Comparison of ENCODE assay signal across 18 cellular contexts in genomic region chr12:58414398-58414871, GRCh38.
DNase-seq lines count a peak whose midpoint lies in the region; ATAC-seq and TF ChIP-seq lines count a peak whose summit lies in the region.
"Had no signal": no experiment of that assay in that cellular context is flagged by ENCODE, and none has a peak within 500 bp of the region (broad histone marks: within the 10 kb centered on the region; RNA-seq: fewer than 3 reads in every experiment).

No MANE protein-coding gene starts in this region.

- H3K27me3 ChIP-seq in esophagus squamous epithelium: no peaks in the 10 kb centered on the region
- H3K27me3 ChIP-seq: BE2C, ovary, Peyer's patch had no signal

- H3K9me3 ChIP-seq in esophagus squamous epithelium (no peaks in the 10 kb centered on the region), T-helper 17 cell (ENCODE audit: control insufficient read depth, low read length, poor library complexity, severe bottlenecking) (no peaks in the 10 kb centered on the region)
- H3K9me3 ChIP-seq: BE2C, ovary, Peyer's patch had no signal

- H3K27me3 Mint-ChIP-seq in T-helper 17 cell (peaks cover 25% of the 10 kb centered on the region), glutamatergic neuron (ENCODE audit: unreplicated experiment) (peaks cover 2% of the 10 kb centered on the region)

- H3K36me3 ChIP-seq in esophagus squamous epithelium: no peaks in the 10 kb centered on the region
- H3K36me3 ChIP-seq: BE2C, ovary, Peyer's patch had no signal

- peak overlapping the region in 3 of 4 donors; percentile 17 to 65 (median 35) for H3K27ac ChIP-seq in esophagus squamous epithelium
- H3K27ac ChIP-seq: ovary, Peyer's patch had no signal

- no peaks in the 10 kb centered on the region for H3K9me3 Mint-ChIP-seq in glutamatergic neuron (ENCODE audit: unreplicated experiment)
- H3K9me3 Mint-ChIP-seq: activated CD8-positive, alpha-beta T cell treated with anti-CD3 and anti-CD28 coated beads for 36 hours; T-helper 2 cell treated with Interferon-gamma antibody and Interleukin-4, amounts not matched to agents 5 μg/mL and 100 μg/mL, for 36 hours had no signal

- H3K4me3 ChIP-seq in esophagus squamous epithelium: no peak overlapping the region
- no peak overlapping the region for H3K4me3 ChIP-seq in skeletal muscle cell (ENCODE audit: low read depth, low read length)
- H3K4me3 ChIP-seq: ovary, Peyer's patch had no signal

- H3K27ac Mint-ChIP-seq in T-helper 17 cell: no peak overlapping the region
- no peak overlapping the region for H3K27ac Mint-ChIP-seq in glutamatergic neuron (ENCODE audit: unreplicated experiment)
- H3K27ac Mint-ChIP-seq: activated CD8-positive, alpha-beta T cell treated with anti-CD3 and anti-CD28 coated beads for 36 hours; T-helper 2 cell treated with Interferon-gamma antibody and Interleukin-4, amounts not matched to agents 5 μg/mL and 100 μg/mL, for 36 hours had no signal

- intact Hi-C loops in esophagus squamous epithelium (cut with DNase I): no loop called here

- H3K4me3 Mint-ChIP-seq in T-helper 17 cell: no peak overlapping the region
- no peak overlapping the region for H3K4me3 Mint-ChIP-seq in glutamatergic neuron (ENCODE audit: unreplicated experiment)
- H3K4me3 Mint-ChIP-seq: activated CD8-positive, alpha-beta T cell treated with anti-CD3 and anti-CD28 coated beads for 36 hours; T-helper 2 cell treated with Interferon-gamma antibody and Interleukin-4, amounts not matched to agents 5 μg/mL and 100 μg/mL, for 36 hours had no signal

- DNase-seq in EH (ENCODE audit: low read depth): peak; percentile 68
- peak; percentile 57 for DNase-seq in RPMI7951 (ENCODE audit: low read depth)
- DNase-seq in esophagus squamous epithelium (lab: John Stamatoyannopoulos, UW): no peak
- peak; percentile 36 for DNase-seq in skeletal muscle cell (ENCODE audit: low read depth)
- DNase-seq in T-helper 17 cell: no peak
- no peak for DNase-seq in glutamatergic neuron
- no peak for DNase-seq in NCI-H446 (lab: John Stamatoyannopoulos, UW)
- DNase-seq: activated CD8-positive, alpha-beta T cell treated with anti-CD3 and anti-CD28 coated beads for 36 hours; activated naive CD4-positive, alpha-beta T cell; BE2C; central memory CD4-positive, alpha-beta T cell; mesendoderm; NCI-H345; ovary; Peyer's patch; stimulated activated CD4-positive, alpha-beta T cell treated with anti-CD3 and anti-CD28 coated beads, Interleukin-2, amount 100 ng/mL, for 24 hours had no signal

- H3K4me1 Mint-ChIP-seq in T-helper 17 cell (peaks cover 2% of the 10 kb centered on the region), glutamatergic neuron (ENCODE audit: low read depth, unreplicated experiment) (peaks cover 17% of the 10 kb centered on the region)

- TF ChIP-seq CTCF in esophagus squamous epithelium (IDR thresholded peaks at IDR 0.05): no peak
- no peak for TF ChIP-seq CTCF in glutamatergic neuron (IDR thresholded peaks at IDR 0.05; ENCODE audit: partially characterized antibody, unreplicated experiment)

- H3K4me1 ChIP-seq in esophagus squamous epithelium: peaks cover 7 to 56% (median 26%) of the 10 kb centered on the region in 3 donors
- H3K4me1 ChIP-seq: BE2C, Peyer's patch had no signal

- ATAC-seq in T-helper 17 cell (no peak), HG03460 (IDR thresholded peaks at IDR 0.05; ENCODE audit: unreplicated experiment) (no peak)
- ATAC-seq: activated CD8-positive, alpha-beta T cell treated with anti-CD3 and anti-CD28 coated beads for 36 hours had no signal

- 43 to 45% methylated on average over 2 of the region's 2 CpGs for WGBS in esophagus squamous epithelium, 2 donors

- no peak for TF ChIP-seq POLR2A in esophagus squamous epithelium (IDR thresholded peaks at IDR 0.05)

- H3K36me3 Mint-ChIP-seq in T-helper 17 cell (ENCODE audit: low read depth) (peaks cover 2% of the 10 kb centered on the region), glutamatergic neuron (ENCODE audit: unreplicated experiment) (no peaks in the 10 kb centered on the region)

Comparison
In these comparisons a context has a peak if more than half of its experiments do, and no peak if none do; other contexts are left out.
1. DNase-seq: peak in EH (single experiment), RPMI7951 (single experiment) and skeletal muscle cell (single experiment); none in esophagus squamous epithelium (single experiment), T-helper 17 cell (0 of 3), glutamatergic neuron (single experiment) and NCI-H446 (0 of 2).